8 cellular contexts compared by ENCODE assay signal in the genomic region with DNA sequence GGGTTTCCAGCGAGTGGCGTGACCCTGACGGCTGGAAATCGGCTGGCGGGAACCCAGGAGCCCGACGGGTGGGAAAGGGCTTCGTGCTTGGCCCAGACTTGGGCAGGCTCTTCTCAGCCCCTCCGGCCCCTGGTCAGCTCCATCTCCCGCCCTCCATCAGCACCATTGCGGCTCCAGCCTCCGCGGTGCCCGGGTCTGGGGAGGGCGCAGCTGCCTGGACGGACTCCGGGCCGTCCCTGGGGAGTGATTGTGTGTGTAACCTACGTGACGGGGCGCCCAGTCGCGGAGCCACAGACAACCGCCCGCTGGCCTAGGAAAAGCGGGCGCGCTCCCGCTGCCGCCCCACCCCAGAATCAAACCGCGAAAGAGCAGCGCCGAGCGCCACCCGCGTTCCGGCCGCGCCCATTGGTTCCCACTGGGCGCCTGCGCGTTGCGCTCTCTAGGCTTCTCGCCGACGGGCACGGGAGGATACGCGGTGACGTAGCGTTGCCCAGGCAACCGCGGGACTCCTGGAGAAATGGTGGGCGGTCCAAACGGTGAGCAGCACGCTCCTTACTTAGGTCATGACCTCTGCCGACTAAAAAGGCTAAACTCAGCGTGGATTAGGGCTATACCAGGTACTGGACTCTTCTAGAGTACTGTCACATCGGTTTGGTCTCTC. TPM values are rescaled to one million over a fixed set of nuclear protein-coding genes. Genes with fewer than 3 reads are reported as not detected.
A peak's percentile ranks its signal among the peaks of the same experiment; 100 is the strongest.
DNase-seq lines count a peak whose midpoint lies in the region; ATAC-seq and TF ChIP-seq lines count a peak whose summit lies in the region.

TSS of gene CFAP20DC (minus strand) at position 355 of the 661 bp plus-strand sequence. CDS start 394 bp downstream, outside the sequence.

- H3K4me1 ChIP-seq in BLaER1 (peaks cover 44% of the 10 kb centered on the region), mesodermal cell (ENCODE audit: control insufficient read depth, insufficient read depth, low read length, poor library complexity, severe bottlenecking) (no peaks in the 10 kb centered on the region)

- no peaks in the 10 kb centered on the region for H4K20me1 ChIP-seq in BLaER1

- H3K4me2 ChIP-seq in BLaER1 = peak within 1 kb of the TSS; percentile 90

- TF ChIP-seq CTCF in endothelial cell (IDR thresholded peaks at IDR 0.05; ENCODE audit: unreplicated experiment) = no peak

- H3K27me3 Mint-ChIP-seq in endothelial cell (ENCODE audit: unreplicated experiment) = peaks cover 1% of the 10 kb centered on the region

- no peaks in the 10 kb centered on the region for H3K36me3 Mint-ChIP-seq in endothelial cell (ENCODE audit: low read depth, unreplicated experiment)

- H3K9me3 ChIP-seq in BLaER1 (peaks cover 7% of the 10 kb centered on the region; the same call in 1 of the 2 replicates), mesodermal cell (ENCODE audit: control insufficient read depth, low read length) (no peaks in the 10 kb centered on the region)

- peak within 1 kb of the TSS; percentile 90 for H3K27ac ChIP-seq in BLaER1
- H3K27ac ChIP-seq in mesodermal cell (ENCODE audit: low read depth, low read length, severe bottlenecking) = peak within 1 kb of the TSS; percentile 58

- DNase-seq in NCI-H748 (lab: John Stamatoyannopoulos, UW; ENCODE audit: unreplicated experiment) (peak; percentile 96), endothelial cell (ENCODE audit: low spot score) (peak; percentile 92)
- peak; percentile 64 for DNase-seq in activated CD8-positive, alpha-beta memory T cell treated with anti-CD3 and anti-CD28 coated beads, Interleukin-2, amount 50 U/mL, for 1 hour (ENCODE audit: extremely low read depth)
- peak; percentile 81 for DNase-seq in stimulated activated CD8-positive, alpha-beta memory T cell treated with anti-CD3 and anti-CD28 coated beads, Interleukin-15, amount 100 ng/mL, for 24 hours (ENCODE audit: low read depth)

- 2 to 5% methylated on average over 45 of the region's 60 CpGs for WGBS in mesodermal cell (ENCODE audit: insufficient coverage in 2 of 2), 2 experiments

- peak within 1 kb of the TSS; percentile 86 for H3K9ac ChIP-seq in BLaER1

- H3K4me3 ChIP-seq in BLaER1 (peak within 1 kb of the TSS; percentile 78), mesodermal cell (ENCODE audit: extremely low read depth, insufficient read depth, low read length, poor library complexity, severe bottlenecking) (peak within 1 kb of the TSS; percentile 53)

- H3K9me3 Mint-ChIP-seq in endothelial cell (ENCODE audit: unreplicated experiment) = no peaks in the 10 kb centered on the region

- H3K27me3 ChIP-seq in BLaER1 = no peaks in the 10 kb centered on the region

- peak within 1 kb of the TSS; percentile 85 for H3K4me3 Mint-ChIP-seq in endothelial cell (ENCODE audit: unreplicated experiment)

- H3K4me1 Mint-ChIP-seq in endothelial cell (ENCODE audit: unreplicated experiment) = peaks cover 3% of the 10 kb centered on the region

- H3K27ac Mint-ChIP-seq in endothelial cell (ENCODE audit: unreplicated experiment) = peak within 1 kb of the TSS; percentile 90

- H3K36me3 ChIP-seq in BLaER1 = peaks cover 8% of the 10 kb centered on the region; the same call in 1 of the 2 replicates
- H3K36me3 ChIP-seq in mesodermal cell (ENCODE audit: control insufficient read depth, insufficient read depth, low read length) = no peaks in the 10 kb centered on the region

- ATAC-seq in GM19328 (IDR thresholded peaks at IDR 0.05; ENCODE audit: unreplicated experiment) (peak; percentile 100), HG03460 (IDR thresholded peaks at IDR 0.05; ENCODE audit: unreplicated experiment) (peak; percentile 99)

RNA-seq across cellular contexts. Expression of gene CFAP20DC, which starts in this region (rescaled TPM):
- 4.2 TPM for total RNA-seq in endothelial cell (ENCODE audit: unreplicated experiment)
- polyA plus RNA-seq in mesodermal cell (2013, experiment 1 of 2) = 4.3 TPM
- 4.6 TPM for polyA plus RNA-seq in mesodermal cell (2013, experiment 2 of 2)

Comparison
In these comparisons a context has a peak if more than half of its experiments do, and no peak if none do; other contexts are left out.
1. Peak in every context shown above with its lines: DNase-seq, ATAC-seq, H3K4me3 ChIP-seq and H3K27ac ChIP-seq.